8 cellular contexts compared by ENCODE assay signal in genomic region chr20:46690219-46691111, GRCh38. TPM values are rescaled to one million over a fixed set of nuclear protein-coding genes. Genes with fewer than 3 reads are reported as not detected.
A peak's percentile ranks its signal among the peaks of the same experiment; 100 is the strongest.
DNase-seq lines count a peak whose midpoint lies in the region; TF ChIP-seq lines count a peak whose summit lies in the region.

No MANE protein-coding gene starts in this region.

- H3K4me3 ChIP-seq in GM12864 (ENCODE audit: low read depth, low read length): peak overlapping the region; percentile 85; the same call in 1 of the 2 replicates
- H3K4me3 ChIP-seq in SJSA1: peak overlapping the region; percentile 85

- H3K4me1 ChIP-seq in SJSA1 (replicated peaks): peaks cover 10% of the 10 kb centered on the region

- no peak overlapping the region for H3K27ac ChIP-seq in SJSA1

- no peak for TF ChIP-seq POLR2A in erythroblast (IDR thresholded peaks at IDR 0.05; ENCODE audit: low read length)

- no peaks in the 10 kb centered on the region for H3K9me3 ChIP-seq in SJSA1 (replicated peaks)

- H3K27me3 ChIP-seq in SJSA1 (replicated peaks): no peaks in the 10 kb centered on the region

- DNase-seq in GM12864 (ENCODE audit: low read depth): no peak
- DNase-seq in SJSA1 (ENCODE audit: low read depth in 1 of 2, low spot score in 2 of 2): peak in 1 of 2 experiments; percentile 18
- peak; percentile 53 to 55 for DNase-seq in erythroblast (lab: John Stamatoyannopoulos, UW)
- peak; percentile 20 for DNase-seq in putamen (ENCODE audit: low spot score)
- no peak for DNase-seq in EL
- no peak for DNase-seq in KG1 (lab: John Stamatoyannopoulos, UW)
- DNase-seq in stimulated activated naive CD4-positive, alpha-beta T cell treated with Interleukin-2 at 50 U/mL for 16 hours (lab: John Stamatoyannopoulos, UW): no peak
- DNase-seq in SHP77 treated with DMSO at 0.1 percent for 48 hours (lab: John Stamatoyannopoulos, UW): no peak

- peaks cover 14% of the 10 kb centered on the region for H3K36me3 ChIP-seq in SJSA1

- no peak for TF ChIP-seq CTCF in GM12864 (IDR thresholded peaks at IDR 0.05; ENCODE audit: low read depth, low read length, missing control alignments)

RNA-seq across cellular contexts. Expression of gene TP53RK, which starts 1.2 kb away (rescaled TPM):
- 28.9 and 30.1 TPM in 2 replicates for total RNA-seq in SJSA1 (2014; rRNA removed; shearing (Covaris generic))

RNA-seq across cellular contexts. Expression of gene SLC2A10, which starts 19.0 kb away (rescaled TPM):
- total RNA-seq in SJSA1 (2014; rRNA removed; shearing (Covaris generic)): 18.5 and 19.2 TPM in 2 replicates

RNA-seq across cellular contexts. Expression of gene SLC13A3, which starts 39.2 kb away (rescaled TPM):
- total RNA-seq in SJSA1 (2014; rRNA removed; shearing (Covaris generic)): not detected in 2 replicates

Comparison
In these comparisons a context has a peak if more than half of its experiments do, and no peak if none do; other contexts are left out.
1. DNase-seq: peak in erythroblast (2 of 2) and putamen (single experiment); none in GM12864 (single experiment), EL (single experiment), KG1 (single experiment), stimulated activated naive CD4-positive, alpha-beta T cell treated with Interleukin-2 at 50 U/mL for 16 hours (single experiment) and SHP77 treated with DMSO at 0.1 percent for 48 hours (single experiment).